9 cellular contexts compared by ENCODE assay signal in genomic region chr12:118188690-118189371, GRCh38. TPM values are rescaled to one million over a fixed set of nuclear protein-coding genes. Genes with fewer than 3 reads are reported as not detected.
DNase-seq lines count a peak whose midpoint lies in the region; ATAC-seq, FAIRE-seq and TF ChIP-seq lines count a peak whose summit lies in the region.
"Had no signal": no experiment of that assay in that cellular context is flagged by ENCODE, and none has a peak within 500 bp of the region (broad histone marks: within the 10 kb centered on the region; RNA-seq: fewer than 3 reads in every experiment).

No MANE protein-coding gene starts in this region.

- peak; percentile 73 for ATAC-seq in SK-N-SH treated with all-trans-retinoic acid at 6 μM for 48 hours
- peak; percentile 29 to 64 (median 48) for ATAC-seq in pancreas
- ATAC-seq: activated naive CD4-positive, alpha-beta T cell treated with anti-CD3 and anti-CD28 coated beads, Interleukin-2, amount 50 U/mL, for 72 hours had no signal

- H3K4me3 ChIP-seq in pancreas: peak overlapping the region in 1 of 4 donors; percentile 10

- DNase-seq in DMS114 treated with DMSO at 0.1 percent for 48 hours (lab: John Stamatoyannopoulos, UW; ENCODE audit: unreplicated experiment) (peak; percentile 28), foreskin melanocyte (peak; percentile 48), pancreas (peak in 2 of 6 donors; percentile 9 to 20), DMS53 (lab: John Stamatoyannopoulos, UW) (no peak), NCI-H2029 treated with DMSO at 0.1 percent for 48 hours (lab: John Stamatoyannopoulos, UW) (no peak)
- DNase-seq in stimulated activated CD4-positive, alpha-beta T cell treated with anti-CD3 and anti-CD28 coated beads, Interleukin-2, amount 100 ng/mL, for 48 hours: no peak
- no peak for DNase-seq in stimulated activated CD4-positive, alpha-beta T cell treated with anti-CD3 and anti-CD28 coated beads, Interleukin-4, amount 100 ng/mL, for 24 hours

- intact Hi-C loops in pancreas (cut with DNase I): loop anchor here in 1 of 3 donors (10.0 kb wide), 1 partner anchor 186 kb away; the partner anchor contains the start of genes SUDS3 and TAOK3

- 59 to 71% methylated on average over 10 of the region's 10 CpGs for WGBS in pancreas, 2 donors

- no peak for TF ChIP-seq CTCF in pancreas (IDR thresholded peaks at IDR 0.05)

- no peaks in the 10 kb centered on the region for H3K9me3 ChIP-seq in pancreas

- FAIRE-seq in pancreas (lab: Jason Lieb, UNC): no peak

- H3K4me1 ChIP-seq in pancreas: peaks cover under 1 to 44% (median 34%) of the 10 kb centered on the region in 3 donors

- no peaks in the 10 kb centered on the region for H3K36me3 ChIP-seq in pancreas

- no peaks in the 10 kb centered on the region for H3K27me3 ChIP-seq in pancreas

- peak overlapping the region in 2 of 4 donors; percentile 42 to 84 for H3K27ac ChIP-seq in pancreas

TF ChIP-seq in SK-N-SH treated with all-trans-retinoic acid at 6 μM for 48 hours, 23 proteins besides CTCF, POLR2A, EP300 and RAD21:
- TF ChIP-seq PATZ1 (CRISPR knock-in tag; IDR thresholded peaks at IDR 0.05; ENCODE audit: borderline replicate concordance): no peak
- no peak for TF ChIP-seq ISL1 (CRISPR knock-in tag; IDR thresholded peaks at IDR 0.05)
- no peak for TF ChIP-seq ARNTL (CRISPR knock-in tag; IDR thresholded peaks at IDR 0.05; ENCODE audit: borderline replicate concordance, low read depth)
- TF ChIP-seq TCF4 (CRISPR knock-in tag; IDR thresholded peaks at IDR 0.05; ENCODE audit: borderline replicate concordance): no peak
- TF ChIP-seq ZFP30 (CRISPR knock-in tag; IDR thresholded peaks at IDR 0.05): no peak
- TF ChIP-seq, protein P1, sequence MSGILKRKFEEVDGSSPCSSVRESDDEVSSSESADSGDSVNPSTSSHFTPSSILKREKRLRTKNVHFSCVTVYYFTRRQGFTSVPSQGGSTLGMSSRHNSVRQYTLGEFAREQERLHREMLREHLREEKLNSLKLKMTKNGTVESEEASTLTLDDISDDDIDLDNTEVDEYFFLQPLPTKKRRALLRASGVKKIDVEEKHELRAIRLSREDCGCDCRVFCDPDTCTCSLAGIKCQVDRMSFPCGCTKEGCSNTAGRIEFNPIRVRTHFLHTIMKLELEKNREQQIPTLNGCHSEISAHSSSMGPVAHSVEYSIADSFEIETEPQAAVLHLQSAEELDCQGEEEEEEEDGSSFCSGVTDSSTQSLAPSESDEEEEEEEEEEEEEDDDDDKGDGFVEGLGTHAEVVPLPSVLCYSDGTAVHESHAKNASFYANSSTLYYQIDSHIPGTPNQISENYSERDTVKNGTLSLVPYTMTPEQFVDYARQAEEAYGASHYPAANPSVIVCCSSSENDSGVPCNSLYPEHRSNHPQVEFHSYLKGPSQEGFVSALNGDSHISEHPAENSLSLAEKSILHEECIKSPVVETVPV (CRISPR knock-in tag; IDR thresholded peaks at IDR 0.05): no peak
- no peak for TF ChIP-seq SNAI2 (CRISPR knock-in tag; IDR thresholded peaks at IDR 0.05)
- no peak for TF ChIP-seq ZC3H10 (CRISPR knock-in tag; IDR thresholded peaks at IDR 0.05)
- TF ChIP-seq POU6F1 (CRISPR knock-in tag; IDR thresholded peaks at IDR 0.05; ENCODE audit: borderline replicate concordance, low read depth): no peak

RNA-seq across cellular contexts. Expression of gene PEBP1, which starts 52.9 kb away (rescaled TPM):
- total RNA-seq in pancreas: 100 to 1,000 TPM; 106 to 146 (median 132) TPM
- polyA plus RNA-seq in pancreas: 100 to 1,000 TPM; 216 to 287 TPM

Comparison
In these comparisons a context has a peak if more than half of its experiments do, and no peak if none do; other contexts are left out.
1. DNase-seq: peak in DMS114 treated with DMSO at 0.1 percent for 48 hours (single experiment) and foreskin melanocyte (single experiment); none in stimulated activated CD4-positive, alpha-beta T cell treated with anti-CD3 and anti-CD28 coated beads, Interleukin-2, amount 100 ng/mL, for 48 hours (0 of 2), DMS53 (single experiment), NCI-H2029 treated with DMSO at 0.1 percent for 48 hours (single experiment) and stimulated activated CD4-positive, alpha-beta T cell treated with anti-CD3 and anti-CD28 coated beads, Interleukin-4, amount 100 ng/mL, for 24 hours (single experiment).